Comparison of ENCODE assay signal across 24 cellular contexts in the genomic region with DNA sequence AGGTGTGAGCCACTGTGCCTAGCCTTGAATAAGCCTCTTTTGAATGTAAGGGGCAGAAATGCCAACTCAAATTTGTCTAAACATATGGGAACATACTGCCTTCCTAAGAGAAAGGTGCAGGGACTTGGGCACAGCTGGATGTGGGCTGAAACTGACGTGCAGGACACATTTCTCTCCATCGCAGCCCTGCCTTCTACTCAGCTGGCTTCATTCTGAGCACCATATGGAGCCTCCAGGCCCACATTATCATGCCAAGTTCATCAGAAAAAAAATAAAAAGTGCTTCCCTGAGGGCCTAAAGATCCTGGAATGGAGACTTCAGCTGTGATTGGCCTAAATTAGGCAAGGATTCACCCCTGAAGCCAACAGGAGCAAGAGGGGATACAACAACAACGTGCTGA.
"Had no signal": no experiment of that assay in that cellular context is flagged by ENCODE, and none has a peak within 500 bp of the region (broad histone marks: within the 10 kb centered on the region; RNA-seq: fewer than 3 reads in every experiment).

No MANE protein-coding gene starts in this region.

- H3K9me3 ChIP-seq: colonic mucosa, esophagus muscularis mucosa, gastroesophageal sphincter, heart left ventricle, left ventricle myocardium inferior, lower lobe of right lung, mucosa of descending colon had no signal

- DNase-seq: colonic mucosa; cortex of kidney; effector CD8-positive, alpha-beta T cell; effector memory CD8-positive, alpha-beta T cell; endodermal cell; foreskin keratinocyte; heart left ventricle; hypothalamus; immature natural killer cell; islet precursor cell; kidney; kidney glomerular epithelial cell; left colon; left ventricle myocardium inferior; lower lobe of right lung; mesenchymal stem cell; mucosa of descending colon; naive B cell had no signal

- H3K36me3 Mint-ChIP-seq: mesothelial cell of epicardium, naive B cell had no signal

- H3K4me1 ChIP-seq: colonic mucosa, esophagus muscularis mucosa, foreskin keratinocyte, lower lobe of right lung had no signal

- H3K4me3 Mint-ChIP-seq: dendritic cell treated with granulocyte-macrophage colony-stimulating factor and Interleukin-4, amounts not matched to agents 40 ng/mL and 50 ng/mL, for 4 days; effector memory CD8-positive, alpha-beta T cell; endodermal cell; immature natural killer cell; mesothelial cell of epicardium; naive B cell had no signal

- H3K4me1 Mint-ChIP-seq: immature natural killer cell, mesothelial cell of epicardium, naive B cell had no signal

- H3K27me3 ChIP-seq: colonic mucosa, esophagus muscularis mucosa, foreskin keratinocyte, gastroesophageal sphincter, heart left ventricle, hepatocyte had no signal

- ATAC-seq: effector memory CD8-positive, alpha-beta T cell; foreskin keratinocyte; gastroesophageal sphincter; heart left ventricle; left colon; left lobe of liver; lower lobe of right lung; mucosa of descending colon had no signal

- H3K4me3 ChIP-seq: colonic mucosa, esophagus muscularis mucosa, gastroesophageal sphincter, heart left ventricle, hepatocyte, left ventricle myocardium inferior, lower lobe of right lung, mucosa of descending colon had no signal

- H3K27ac Mint-ChIP-seq: dendritic cell treated with granulocyte-macrophage colony-stimulating factor and Interleukin-4, amounts not matched to agents 40 ng/mL and 50 ng/mL, for 4 days; effector memory CD8-positive, alpha-beta T cell; endodermal cell; immature natural killer cell; mesothelial cell of epicardium; naive B cell had no signal

- H3K36me3 ChIP-seq: colonic mucosa, esophagus muscularis mucosa, gastroesophageal sphincter, heart left ventricle, left ventricle myocardium inferior, lower lobe of right lung had no signal

- H3K27ac ChIP-seq: colonic mucosa, esophagus muscularis mucosa, foreskin keratinocyte, gastroesophageal sphincter, heart left ventricle, hepatocyte, left ventricle myocardium inferior, lower lobe of right lung had no signal

- H3K27me3 Mint-ChIP-seq: dendritic cell treated with granulocyte-macrophage colony-stimulating factor and Interleukin-4, amounts not matched to agents 40 ng/mL and 50 ng/mL, for 4 days; effector memory CD8-positive, alpha-beta T cell; naive B cell had no signal
